In the genomic region with DNA sequence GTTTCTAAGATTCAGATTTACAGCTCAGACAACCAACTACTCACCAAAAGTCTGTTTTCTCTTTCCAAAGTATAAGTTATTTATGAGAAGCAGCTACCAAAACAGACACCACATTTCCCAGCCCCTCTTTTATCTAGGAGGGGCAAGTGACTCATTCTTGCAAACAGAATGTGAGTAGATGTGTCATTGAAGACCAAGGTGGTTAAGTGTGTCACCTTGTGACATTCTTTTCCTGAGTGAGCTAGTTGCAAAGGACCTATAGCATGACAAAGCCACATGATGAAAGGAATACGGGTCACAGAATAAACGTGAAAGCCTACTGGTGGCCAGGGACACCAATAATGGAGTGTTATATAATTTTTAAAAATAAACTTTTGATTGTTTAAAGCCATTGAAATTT, we compare ENCODE assay signal across 13 cellular contexts. TPM values are rescaled to one million over a fixed set of nuclear protein-coding genes. Genes with fewer than 3 reads are reported as not detected.
A peak's percentile ranks its signal among the peaks of the same experiment; 100 is the strongest.
DNase-seq lines count a peak whose midpoint lies in the region; ATAC-seq and TF ChIP-seq lines count a peak whose summit lies in the region.
"Had no signal": no experiment of that assay in that cellular context is flagged by ENCODE, and none has a peak within 500 bp of the region (broad histone marks: within the 10 kb centered on the region; RNA-seq: fewer than 3 reads in every experiment).

No MANE protein-coding gene starts in this region.

- H3K9me3 ChIP-seq in DND-41 (ENCODE audit: insufficient read depth, low read length, severe bottlenecking) (no peaks in the 10 kb centered on the region), Karpas-422 (ENCODE audit: low read length) (no peaks in the 10 kb centered on the region)
- H3K9me3 ChIP-seq: SJCRH30 had no signal

- TF ChIP-seq CTCF in DND-41 (IDR thresholded peaks at IDR 0.05; ENCODE audit: borderline replicate concordance, extremely low read depth, low read length, poor library complexity, severe bottlenecking) = no peak

- no peaks in the 10 kb centered on the region for H3K36me3 ChIP-seq in DND-41 (ENCODE audit: insufficient read depth, low read length)
- H3K36me3 ChIP-seq in Karpas-422 (ENCODE audit: insufficient read depth, low read length) = no peaks in the 10 kb centered on the region
- H3K36me3 ChIP-seq: SJCRH30 had no signal

- H3K27ac ChIP-seq in DND-41 (ENCODE audit: low read length) = no peak overlapping the region
- peak overlapping the region; percentile 93 for H3K27ac ChIP-seq in Karpas-422 (ENCODE audit: low read length)
- H3K27ac ChIP-seq: hepatocyte, SJCRH30 had no signal

- H3K4me2 ChIP-seq in DND-41 (ENCODE audit: insufficient read depth, low read length) (no peak overlapping the region), Karpas-422 (ENCODE audit: low read depth, low read length, poor library complexity, severe bottlenecking) (peak overlapping the region; percentile 81)
- H3K4me2 ChIP-seq: hepatocyte had no signal

- no peak for DNase-seq in DND-41
- DNase-seq in Karpas-422 = no peak
- DNase-seq in dermis blood vessel endothelial cell = peak; percentile 39
- no peak for DNase-seq in activated effector memory CD4-positive, alpha-beta T cell treated with Interleukin-2 at 50 U/mL for 16 hours
- no peak for DNase-seq in NCI-H2029 treated with DMSO at 0.1 percent for 48 hours (lab: John Stamatoyannopoulos, UW)
- DNase-seq in activated CD4-positive, alpha-beta T cell treated with anti-CD3 and anti-CD28 coated beads, Interleukin-2, amount 50 U/mL, for 1 hour = no peak
- DNase-seq in NCI-H1436 treated with DMSO at 0.1 percent for 48 hours (lab: John Stamatoyannopoulos, UW) = no peak
- DNase-seq: activated CD4-positive, alpha-beta T cell treated with anti-CD3 and anti-CD28 coated beads, Interleukin-2, amount 10 ng/mL, durations not matched to agents 7 days and 5 days; CD4-positive, alpha-beta T cell; midbrain; SJCRH30 had no signal

- H3K4me1 ChIP-seq in DND-41 (ENCODE audit: insufficient read depth, low read length) = no peaks in the 10 kb centered on the region
- peaks cover 43% of the 10 kb centered on the region for H3K4me1 ChIP-seq in Karpas-422 (ENCODE audit: low read length)
- H3K4me1 ChIP-seq: SJCRH30 had no signal

- H3K4me3 ChIP-seq in DND-41 (ENCODE audit: low read depth in 1 of 2, low read length in 2 of 2) (no peak overlapping the region), Karpas-422 (ENCODE audit: low read length) (no peak overlapping the region)
- H3K4me3 ChIP-seq: hepatocyte, SJCRH30 had no signal

- H3K79me2 ChIP-seq in DND-41 (ENCODE audit: insufficient read depth, low read length) (no peaks in the 10 kb centered on the region), Karpas-422 (ENCODE audit: low read length) (0 out of 2 replicates have a peak, but pooled peaks cover 4% of the 10 kb centered on the region)
- H3K79me2 ChIP-seq: hepatocyte had no signal

- no peak overlapping the region for H2AFZ ChIP-seq in DND-41 (ENCODE audit: low read depth, low read length)
- no peak overlapping the region for H2AFZ ChIP-seq in Karpas-422 (ENCODE audit: low read length)
- H2AFZ ChIP-seq: hepatocyte had no signal

- no peaks in the 10 kb centered on the region for H3K9me2 ChIP-seq in Karpas-422 (replicated peaks; ENCODE audit: insufficient read depth, low read length)

- H3K27me3 ChIP-seq in DND-41 (ENCODE audit: insufficient read depth, low read length, poor library complexity) = no peaks in the 10 kb centered on the region
- no peaks in the 10 kb centered on the region for H3K27me3 ChIP-seq in Karpas-422 (ENCODE audit: low read length)
- H3K27me3 ChIP-seq: hepatocyte, SJCRH30 had no signal

- no peaks in the 10 kb centered on the region for H4K20me1 ChIP-seq in DND-41 (ENCODE audit: insufficient read depth, low read length)
- H4K20me1 ChIP-seq in Karpas-422 (ENCODE audit: insufficient read depth, low read depth, low read length) = no peaks in the 10 kb centered on the region

- H3K9ac ChIP-seq in DND-41 (ENCODE audit: low read depth, low read length) (no peak overlapping the region), Karpas-422 (ENCODE audit: low read length) (no peak overlapping the region)

- 0 out of 3 replicates have a peak, but pooled peaks have one; percentile 35 for ATAC-seq in DND-41 (ENCODE audit: insufficient read depth, low read depth)
- peak; percentile 31 for ATAC-seq in GM21825 (IDR thresholded peaks at IDR 0.05; ENCODE audit: unreplicated experiment)

RNA-seq across cellular contexts. Expression of a gene that starts 50.0 kb away (rescaled TPM):
- total RNA-seq in Karpas-422 (2014; rRNA removed; shearing (Covaris generic); ENCODE audit: low replicate concordance) = 12.1 and 24.0 TPM in 2 replicates
- 16.5 and 46.1 TPM in 2 replicates for total RNA-seq in dermis blood vessel endothelial cell
